8 cellular contexts compared by ENCODE assay signal in the genomic region with DNA sequence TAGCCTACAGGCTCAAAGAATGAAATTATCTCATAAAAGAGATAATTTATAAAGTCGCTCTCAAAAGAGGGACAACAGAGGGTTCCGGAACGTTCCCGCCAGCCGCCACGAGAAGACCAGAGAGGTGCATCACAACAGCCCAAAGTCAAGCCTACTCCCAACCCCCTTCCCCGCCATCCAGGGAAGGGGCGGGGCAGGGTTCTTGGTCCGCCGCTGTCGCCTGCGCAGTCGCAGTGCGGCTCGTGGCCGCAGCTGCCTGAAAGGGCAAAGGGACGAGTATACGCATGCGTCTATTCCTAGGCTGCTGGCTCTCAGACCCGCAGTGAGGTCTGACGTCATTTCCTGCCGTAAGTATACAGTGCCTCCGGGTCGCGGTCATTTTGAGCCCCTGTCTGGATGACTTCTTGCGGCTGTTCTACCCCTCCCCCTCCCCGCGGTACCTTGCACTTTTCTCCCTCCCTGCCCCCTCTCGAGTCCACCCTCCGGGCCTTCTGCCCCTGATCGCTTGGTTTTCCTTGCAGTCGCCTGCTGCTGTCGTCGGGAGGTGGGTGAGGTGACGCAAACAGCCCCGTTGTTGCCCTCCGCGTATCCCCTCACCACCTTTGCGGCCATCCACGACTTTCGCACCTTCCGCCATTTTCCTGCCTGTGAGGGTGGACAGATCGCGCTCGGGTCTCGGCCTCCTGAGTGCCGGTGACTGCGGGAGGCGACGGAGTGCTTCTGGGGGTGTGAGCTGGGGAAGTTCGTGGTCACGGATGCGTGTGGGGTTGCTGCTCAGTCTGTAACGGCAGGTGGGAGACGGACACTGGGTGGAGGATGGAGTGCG. TPM values are rescaled to one million over a fixed set of nuclear protein-coding genes. Genes with fewer than 3 reads are reported as not detected.
DNase-seq lines count a peak whose midpoint lies in the region; ATAC-seq and TF ChIP-seq lines count a peak whose summit lies in the region.

A gene with protein sequence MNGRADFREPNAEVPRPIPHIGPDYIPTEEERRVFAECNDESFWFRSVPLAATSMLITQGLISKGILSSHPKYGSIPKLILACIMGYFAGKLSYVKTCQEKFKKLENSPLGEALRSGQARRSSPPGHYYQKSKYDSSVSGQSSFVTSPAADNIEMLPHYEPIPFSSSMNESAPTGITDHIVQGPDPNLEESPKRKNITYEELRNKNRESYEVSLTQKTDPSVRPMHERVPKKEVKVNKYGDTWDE (plus strand): TSS at position 383 of the 826 bp plus-strand sequence. CDS start 1,537 bp downstream, outside the sequence.

- H3K9me3 ChIP-seq in SU-DHL-6 (ENCODE audit: insufficient read depth, low read length) (no peaks in the 10 kb centered on the region), thymus (ENCODE audit: control insufficient read depth) (no peaks in the 10 kb centered on the region)

- intact Hi-C loops in head of caudate nucleus (cut with DNase I) = loop anchor here (5.0 kb wide), 1 partner anchor 49 kb away; a partner anchor contains a TSS

- H3K4me3 Mint-ChIP-seq in activated naive CD8-positive, alpha-beta T cell treated with anti-CD3 and anti-CD28 coated beads, Interleukin-2, amount 10 ng/mL, durations not matched to agents 7 days and 5 days = peak within 1 kb of the TSS; percentile 100
- H3K4me3 Mint-ChIP-seq in osteocyte (ENCODE audit: unreplicated experiment) = peak within 1 kb of the TSS; percentile 100

- peaks cover 21% of the 10 kb centered on the region; the same call in 1 of the 2 replicates for H3K36me3 ChIP-seq in SU-DHL-6 (ENCODE audit: low read length)
- H3K36me3 ChIP-seq in thymus (ENCODE audit: control insufficient read depth, insufficient read depth) = peaks cover 12% of the 10 kb centered on the region

- peak; percentile 45 for TF ChIP-seq POLR2A in GM10847 (IDR thresholded peaks at IDR 0.05; ENCODE audit: extremely low read depth, insufficient read length)

- peaks cover 11% of the 10 kb centered on the region for H3K4me1 Mint-ChIP-seq in activated naive CD8-positive, alpha-beta T cell treated with anti-CD3 and anti-CD28 coated beads, Interleukin-2, amount 10 ng/mL, durations not matched to agents 7 days and 5 days
- H3K4me1 Mint-ChIP-seq in osteocyte (ENCODE audit: unreplicated experiment) = peaks cover 21% of the 10 kb centered on the region

- POLR2A ChIA-PET in activated naive CD8-positive, alpha-beta T cell treated with anti-CD3 and anti-CD28 coated beads, Interleukin-2, amount 10 ng/mL, durations not matched to agents 7 days and 5 days (lab: Charles Lee) = interaction anchor here (0.5 to 2.2 kb wide), 5 partner anchors 9 to 75 kb away, joined by 3 to 25 read pairs (median 6); a partner anchor contains a TSS

- H3K27me3 ChIP-seq in SU-DHL-6 (ENCODE audit: low read length) (no peaks in the 10 kb centered on the region), thymus (ENCODE audit: control insufficient read depth, insufficient read depth) (no peaks in the 10 kb centered on the region)

- no peaks in the 10 kb centered on the region for H3K9me3 Mint-ChIP-seq in activated naive CD8-positive, alpha-beta T cell treated with anti-CD3 and anti-CD28 coated beads, Interleukin-2, amount 10 ng/mL, durations not matched to agents 7 days and 5 days
- no peaks in the 10 kb centered on the region for H3K9me3 Mint-ChIP-seq in osteocyte (ENCODE audit: unreplicated experiment)

- no peak for TF ChIP-seq CTCF in SU-DHL-6 (IDR thresholded peaks at IDR 0.05; ENCODE audit: insufficient read depth, low read length, poor library complexity, severe bottlenecking)
- TF ChIP-seq CTCF in osteocyte (IDR thresholded peaks at IDR 0.05) = no peak

- peak within 1 kb of the TSS; percentile 96 for H3K4me3 ChIP-seq in SU-DHL-6 (ENCODE audit: insufficient read depth, low read length, poor library complexity, severe bottlenecking)
- H3K4me3 ChIP-seq in thymus (ENCODE audit: low read length) = peak within 1 kb of the TSS; percentile 67

- WGBS in thymus = under 1% methylated on average over 56 of the region's 56 CpGs

- H3K27me3 Mint-ChIP-seq in activated naive CD8-positive, alpha-beta T cell treated with anti-CD3 and anti-CD28 coated beads, Interleukin-2, amount 10 ng/mL, durations not matched to agents 7 days and 5 days = no peaks in the 10 kb centered on the region
- peaks cover 5% of the 10 kb centered on the region for H3K27me3 Mint-ChIP-seq in osteocyte (ENCODE audit: unreplicated experiment)

- H4K20me1 ChIP-seq in SU-DHL-6 (ENCODE audit: low read depth, low read length) = 0 out of 2 replicates have a peak, but pooled peaks cover 9% of the 10 kb centered on the region

- H3K27ac ChIP-seq in SU-DHL-6 (ENCODE audit: low read depth, low read length) = peak within 1 kb of the TSS; percentile 73
- H3K27ac ChIP-seq in thymus (ENCODE audit: low read depth) = peak within 1 kb of the TSS; percentile 87

- H3K79me2 ChIP-seq in SU-DHL-6 (ENCODE audit: insufficient read depth, low read length) = peaks cover 35% of the 10 kb centered on the region

- peak within 1 kb of the TSS; percentile 100 for H3K4me2 ChIP-seq in SU-DHL-6 (ENCODE audit: low read depth, low read length, poor library complexity, severe bottlenecking)

- peaks cover 5% of the 10 kb centered on the region for H3K4me1 ChIP-seq in thymus (ENCODE audit: control insufficient read depth, insufficient read depth, low read length)

- peaks cover 6% of the 10 kb centered on the region; the same call in 1 of the 2 replicates for H3F3A ChIP-seq in SU-DHL-6 (ENCODE audit: insufficient read depth)

- peak; percentile 91 for DNase-seq in NCI-H128 (lab: John Stamatoyannopoulos, UW; ENCODE audit: unreplicated experiment)
- peak; percentile 91 for DNase-seq in activated naive CD8-positive, alpha-beta T cell treated with anti-CD3 and anti-CD28 coated beads, Interleukin-2, amount 10 ng/mL, durations not matched to agents 7 days and 5 days
- DNase-seq in head of caudate nucleus = peak; percentile 91 to 99 (median 98)
- peak; percentile 98 for DNase-seq in osteocyte (ENCODE audit: extremely low spot score, unreplicated experiment)

- peak within 1 kb of the TSS; percentile 100 for H3K27ac Mint-ChIP-seq in activated naive CD8-positive, alpha-beta T cell treated with anti-CD3 and anti-CD28 coated beads, Interleukin-2, amount 10 ng/mL, durations not matched to agents 7 days and 5 days
- H3K27ac Mint-ChIP-seq in osteocyte (ENCODE audit: unreplicated experiment) = peak within 1 kb of the TSS; percentile 99

- ATAC-seq in HG02678 (IDR thresholded peaks at IDR 0.05; ENCODE audit: unreplicated experiment) = peak; percentile 99
- peak; percentile 99 for ATAC-seq in activated naive CD8-positive, alpha-beta T cell treated with anti-CD3 and anti-CD28 coated beads, Interleukin-2, amount 10 ng/mL, durations not matched to agents 7 days and 5 days (ENCODE audit: low read depth)

- peak within 1 kb of the TSS; percentile 92 for H2AFZ ChIP-seq in SU-DHL-6 (ENCODE audit: low read depth, low read length, severe bottlenecking)

- no peaks in the 10 kb centered on the region for H3K9me2 ChIP-seq in SU-DHL-6 (replicated peaks; ENCODE audit: insufficient read depth, low read length)

- H3K9ac ChIP-seq in SU-DHL-6 (ENCODE audit: low read length) = peak within 1 kb of the TSS; percentile 90

- H3K36me3 Mint-ChIP-seq in activated naive CD8-positive, alpha-beta T cell treated with anti-CD3 and anti-CD28 coated beads, Interleukin-2, amount 10 ng/mL, durations not matched to agents 7 days and 5 days = peaks cover 9% of the 10 kb centered on the region
- peaks cover 14% of the 10 kb centered on the region for H3K36me3 Mint-ChIP-seq in osteocyte (ENCODE audit: unreplicated experiment)

RNA-seq across cellular contexts. Expression of the gene that starts here (rescaled TPM):
- 100 to 1,000 TPM; 104 to 107 TPM for total RNA-seq in activated naive CD8-positive, alpha-beta T cell treated with anti-CD3 and anti-CD28 coated beads, Interleukin-2, amount 10 ng/mL, durations not matched to agents 7 days and 5 days
- total RNA-seq in osteocyte = 146 and 165 TPM in 2 replicates
- 182 TPM for polyA plus RNA-seq in thymus

Comparison
In these comparisons a context has a peak if more than half of its experiments do, and no peak if none do; other contexts are left out.
1. Peak in every context shown above with its lines: DNase-seq, ATAC-seq, H3K4me3 ChIP-seq and H3K27ac ChIP-seq.